In genomic region chr1:154607748-154608521, GRCh38 we compare ENCODE assay signal across 8 cellular contexts. TPM values are rescaled to one million over a fixed set of nuclear protein-coding genes. Genes with fewer than 3 reads are reported as not detected.
A peak's percentile ranks its signal among the peaks of the same experiment; 100 is the strongest.
DNase-seq lines count a peak whose midpoint lies in the region; ATAC-seq and TF ChIP-seq lines count a peak whose summit lies in the region.

A gene with protein sequence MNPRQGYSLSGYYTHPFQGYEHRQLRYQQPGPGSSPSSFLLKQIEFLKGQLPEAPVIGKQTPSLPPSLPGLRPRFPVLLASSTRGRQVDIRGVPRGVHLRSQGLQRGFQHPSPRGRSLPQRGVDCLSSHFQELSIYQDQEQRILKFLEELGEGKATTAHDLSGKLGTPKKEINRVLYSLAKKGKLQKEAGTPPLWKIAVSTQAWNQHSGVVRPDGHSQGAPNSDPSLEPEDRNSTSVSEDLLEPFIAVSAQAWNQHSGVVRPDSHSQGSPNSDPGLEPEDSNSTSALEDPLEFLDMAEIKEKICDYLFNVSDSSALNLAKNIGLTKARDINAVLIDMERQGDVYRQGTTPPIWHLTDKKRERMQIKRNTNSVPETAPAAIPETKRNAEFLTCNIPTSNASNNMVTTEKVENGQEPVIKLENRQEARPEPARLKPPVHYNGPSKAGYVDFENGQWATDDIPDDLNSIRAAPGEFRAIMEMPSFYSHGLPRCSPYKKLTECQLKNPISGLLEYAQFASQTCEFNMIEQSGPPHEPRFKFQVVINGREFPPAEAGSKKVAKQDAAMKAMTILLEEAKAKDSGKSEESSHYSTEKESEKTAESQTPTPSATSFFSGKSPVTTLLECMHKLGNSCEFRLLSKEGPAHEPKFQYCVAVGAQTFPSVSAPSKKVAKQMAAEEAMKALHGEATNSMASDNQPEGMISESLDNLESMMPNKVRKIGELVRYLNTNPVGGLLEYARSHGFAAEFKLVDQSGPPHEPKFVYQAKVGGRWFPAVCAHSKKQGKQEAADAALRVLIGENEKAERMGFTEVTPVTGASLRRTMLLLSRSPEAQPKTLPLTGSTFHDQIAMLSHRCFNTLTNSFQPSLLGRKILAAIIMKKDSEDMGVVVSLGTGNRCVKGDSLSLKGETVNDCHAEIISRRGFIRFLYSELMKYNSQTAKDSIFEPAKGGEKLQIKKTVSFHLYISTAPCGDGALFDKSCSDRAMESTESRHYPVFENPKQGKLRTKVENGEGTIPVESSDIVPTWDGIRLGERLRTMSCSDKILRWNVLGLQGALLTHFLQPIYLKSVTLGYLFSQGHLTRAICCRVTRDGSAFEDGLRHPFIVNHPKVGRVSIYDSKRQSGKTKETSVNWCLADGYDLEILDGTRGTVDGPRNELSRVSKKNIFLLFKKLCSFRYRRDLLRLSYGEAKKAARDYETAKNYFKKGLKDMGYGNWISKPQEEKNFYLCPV (minus strand): TSS chr1:154608186. CDS start chr1:154608006, 180 bp downstream.

- no peaks in the 10 kb centered on the region for H3K27me3 Mint-ChIP-seq in chondrocyte (ENCODE audit: low read depth)

- ATAC-seq in GM18868 (IDR thresholded peaks at IDR 0.05; ENCODE audit: unreplicated experiment) (peak; percentile 70), HG03139 (IDR thresholded peaks at IDR 0.05; ENCODE audit: unreplicated experiment) (peak; percentile 47)

- DNase-seq in ACHN: peak; percentile 99
- peak; percentile 84 for DNase-seq in NCI-H345 (lab: John Stamatoyannopoulos, UW)
- DNase-seq in activated CD4-positive, alpha-beta T cell treated with anti-CD3 and anti-CD28 coated beads for 24 hours (ENCODE audit: low read depth in 2 of 2): peak; percentile 79
- no peak for DNase-seq in chondrocyte (ENCODE audit: low spot score)
- peak; percentile 69 to 85 (median 76) for DNase-seq in stimulated activated CD4-positive, alpha-beta T cell treated with anti-CD3 and anti-CD28 coated beads, Interleukin-1b, Interleukin-23, amount 100 ng/mL, for 24 hours (ENCODE audit: low read depth in 4 of 4, low spot score in 1 of 4)

- in situ Hi-C loops in ACHN (cut with HindIII; ENCODE audit: low pct_ligation_motif_present, low pct_unique_long_range_greater_than_20kb, low sequenced_read_pairs): no loop called here

- H3K4me1 Mint-ChIP-seq in chondrocyte (ENCODE audit: low read depth): peaks cover 46% of the 10 kb centered on the region

- peak within 1 kb of the TSS; percentile 83 for H3K4me3 Mint-ChIP-seq in chondrocyte (ENCODE audit: unreplicated experiment)

- H3K36me3 Mint-ChIP-seq in chondrocyte (ENCODE audit: low read depth): no peaks in the 10 kb centered on the region

- TF ChIP-seq CTCF in chondrocyte (IDR thresholded peaks at IDR 0.05): no peak

- H3K27ac ChIP-seq in layer of hippocampus (ENCODE audit: low read depth, low read length): peak within 1 kb of the TSS; percentile 88

- H3K9me3 Mint-ChIP-seq in chondrocyte (ENCODE audit: low read depth): no peaks in the 10 kb centered on the region

- no peaks in the 10 kb centered on the region for H3K27me3 ChIP-seq in layer of hippocampus (ENCODE audit: control insufficient read depth, insufficient read depth, low read length)

- peak within 1 kb of the TSS; percentile 97 for H3K27ac Mint-ChIP-seq in chondrocyte (ENCODE audit: unreplicated experiment)

RNA-seq across cellular contexts. Expression of the gene that starts here (rescaled TPM):
- total RNA-seq in chondrocyte: 125 to 169 TPM (median 125 TPM) in 3 replicates
